Comparison of ENCODE assay signal across 14 cellular contexts in the genomic region with DNA sequence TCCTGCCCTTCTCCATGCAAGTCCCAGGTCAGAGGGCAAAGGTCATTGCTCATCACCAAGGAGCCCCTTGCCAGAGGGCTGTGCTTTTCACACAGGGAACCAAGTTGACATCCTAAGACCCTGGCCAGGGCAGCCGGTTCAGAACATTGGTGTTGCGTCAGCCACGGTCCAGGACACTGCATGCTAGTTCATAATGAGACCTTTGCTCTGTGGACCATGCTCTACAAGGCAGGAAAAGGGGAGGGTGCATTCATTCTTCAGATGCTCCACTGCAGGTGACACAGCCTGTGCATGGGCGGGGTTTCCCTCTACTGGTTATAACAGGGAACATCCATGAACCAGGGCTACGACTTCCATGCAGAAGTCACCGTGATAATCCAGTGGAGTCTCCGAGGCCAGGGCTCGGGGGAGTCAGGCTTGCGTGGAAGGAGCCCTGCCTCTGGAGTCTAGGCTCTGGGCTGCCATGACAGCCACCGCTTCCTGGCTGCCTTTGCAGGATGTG.
DNase-seq lines count a peak whose midpoint lies in the region; ATAC-seq and TF ChIP-seq lines count a peak whose summit lies in the region.
"Had no signal": no experiment of that assay in that cellular context is flagged by ENCODE, and none has a peak within 500 bp of the region (broad histone marks: within the 10 kb centered on the region; RNA-seq: fewer than 3 reads in every experiment).

No MANE protein-coding gene starts in this region.

- no peak overlapping the region for H2BK120ac ChIP-seq in mesendoderm (ENCODE audit: low read depth, low read length)

- H4K5ac ChIP-seq in mesendoderm (ENCODE audit: low read length), result no peak overlapping the region

- H3K36me3 ChIP-seq in mesendoderm (ENCODE audit: control insufficient read depth, insufficient read depth, low read length), result no peaks in the 10 kb centered on the region
- H3K36me3 ChIP-seq: HAP-1 had no signal

- H3K4me1 ChIP-seq in mesendoderm (ENCODE audit: control insufficient read depth, low read depth, low read length), result peaks cover 3% of the 10 kb centered on the region
- H3K4me1 ChIP-seq: HAP-1 had no signal

- in situ Hi-C loops in astrocyte of the spinal cord (cut with HindIII; ENCODE audit: low sequenced_read_pairs), result no loop called here

- no peak overlapping the region for H3K4ac ChIP-seq in mesendoderm (ENCODE audit: low read depth, low read length)

- H3K79me2 ChIP-seq in mesendoderm (ENCODE audit: control insufficient read depth, insufficient read depth, low read length), result no peaks in the 10 kb centered on the region

- no peak overlapping the region for H2BK5ac ChIP-seq in mesendoderm (ENCODE audit: low read length)

- TF ChIP-seq CTCF in astrocyte of the spinal cord (IDR thresholded peaks at IDR 0.05; ENCODE audit: low read depth, low read length), result peak; percentile 29

- H3K56ac ChIP-seq in mesendoderm (ENCODE audit: low read length), result no peak overlapping the region

- no peak overlapping the region for H3K23ac ChIP-seq in mesendoderm (ENCODE audit: low read length)

- H3K4me3 ChIP-seq in astrocyte of the spinal cord (ENCODE audit: low read depth, low read length) (no peak overlapping the region), mesendoderm (ENCODE audit: low read length) (no peak overlapping the region)
- H3K4me3 ChIP-seq: HAP-1, SK-N-MC had no signal

- H3K9ac ChIP-seq in mesendoderm (ENCODE audit: low read length), result no peak overlapping the region

- ATAC-seq in HG03280 (IDR thresholded peaks at IDR 0.05; ENCODE audit: unreplicated experiment), result no peak
- ATAC-seq in GM18861 (IDR thresholded peaks at IDR 0.05; ENCODE audit: unreplicated experiment), result no peak
- no peak for ATAC-seq in HG02981 (IDR thresholded peaks at IDR 0.05; ENCODE audit: unreplicated experiment)
- ATAC-seq: effector memory CD8-positive, alpha-beta T cell had no signal

- H3K27me3 ChIP-seq in mesendoderm (ENCODE audit: insufficient read depth, low read length, poor library complexity), result no peaks in the 10 kb centered on the region

- DNase-seq in DMS53 treated with DMSO at 0.1 percent for 48 hours (lab: John Stamatoyannopoulos, UW; ENCODE audit: unreplicated experiment), result peak; percentile 14
- peak; percentile 10 for DNase-seq in NAMALWA (ENCODE audit: low spot score)
- DNase-seq in astrocyte of the spinal cord (ENCODE audit: low read depth, low spot score), result no peak
- peak; percentile 46 for DNase-seq in mesendoderm
- DNase-seq in OCI-M2 (lab: John Stamatoyannopoulos, UW; ENCODE audit: unreplicated experiment), result no peak
- DNase-seq: effector memory CD8-positive, alpha-beta T cell; NCI-H1436 treated with DMSO at 0.1 percent for 48 hours; stimulated activated CD4-positive, alpha-beta T cell treated with anti-CD3 and anti-CD28 coated beads, Interleukin-15, amount 100 ng/mL, for 24 hours; stimulated activated naive CD4-positive, alpha-beta T cell had no signal

- H2AK5ac ChIP-seq in mesendoderm (ENCODE audit: low read length), result no peak overlapping the region

- H4K8ac ChIP-seq in mesendoderm (ENCODE audit: low read depth, low read length), result no peak overlapping the region

- no peaks in the 10 kb centered on the region for H3K79me1 ChIP-seq in mesendoderm (ENCODE audit: low read length)

- no peak overlapping the region for H3K4me2 ChIP-seq in mesendoderm (ENCODE audit: low read length)

- no peak overlapping the region for H3K27ac ChIP-seq in mesendoderm (ENCODE audit: low read depth, low read length)
- H3K27ac ChIP-seq: SK-N-MC had no signal

- H3K18ac ChIP-seq in mesendoderm (ENCODE audit: low read length), result no peak overlapping the region

- WGBS in mesendoderm (ENCODE audit: extremely low coverage, insufficient coverage, low lambda C conversion rate), result no CpG with 5 or more reads among the region's 10 CpGs

- no peak overlapping the region for H2BK15ac ChIP-seq in mesendoderm (replicated peaks; ENCODE audit: low read depth)

Comparison
In these comparisons a context has a peak if more than half of its experiments do, and no peak if none do; other contexts are left out.
1. DNase-seq: peak in DMS53 treated with DMSO at 0.1 percent for 48 hours (single experiment), NAMALWA (single experiment) and mesendoderm (single experiment); none in astrocyte of the spinal cord (single experiment) and OCI-M2 (single experiment).